Comparison of ENCODE assay signal across 8 cellular contexts in genomic region chr18:24600076-24600654, GRCh38.
DNase-seq lines count a peak whose midpoint lies in the region; ATAC-seq, FAIRE-seq and TF ChIP-seq lines count a peak whose summit lies in the region.

No MANE protein-coding gene starts in this region.

- BruUV-seq in K562 (replicated peaks; lab: Mats Ljungman, UMichigan): no TSS peak

- POLR2A ChIA-PET in K562 (lab: Yijun Ruan, JAX): interaction anchor here (0.6 kb wide), 1 partner anchor 148 kb away, joined by 3 read pairs; no protein-coding TSS in a partner anchor

- in situ Hi-C loops in K562 (cut with MboI): no loop called here

- 0% methylated on average over 6 of the region's 6 CpGs for WGBS in K562 (ENCODE audit: insufficient coverage, low coverage, missing lambda C conversion rate)

- no peak overlapping the region for H3K9ac ChIP-seq in K562 (ENCODE audit: insufficient read depth in 1 of 2, low read depth in 2 of 2, low read length in 2 of 2)

- H3K4me3 ChIP-seq in K562: no peak overlapping the region

- no peak overlapping the region for H2AFZ ChIP-seq in K562 (ENCODE audit: low read depth, low read length)

- H3K36me3 ChIP-seq in K562 (ENCODE audit: control insufficient read depth, insufficient read depth, low read length): no peaks in the 10 kb centered on the region

- no peak overlapping the region for H3K4me2 ChIP-seq in K562 (ENCODE audit: insufficient read depth, low read length)

- H3K4me1 Mint-ChIP-seq in stimulated activated effector memory CD8-positive, alpha-beta T cell treated with anti-CD3 and anti-CD28 coated beads, Interleukin-12 subunit alpha, Interleukin-12 subunit beta, amount 100 ng/mL, for 72 hours: no peaks in the 10 kb centered on the region

- H3K4me1 ChIP-seq in K562 (replicated peaks in 1 of 2; ENCODE audit: control insufficient read depth in 2 of 2, insufficient read depth in 2 of 2, low read length in 2 of 2): no peaks in the 10 kb centered on the region

- peak; percentile 55 to 68 for TF ChIP-seq RAD21 in K562 (CRISPR knock-in tag; conservative IDR thresholded peaks at IDR 0.05 in 1 of 2, IDR thresholded peaks at IDR 0.05 in 1 of 2)

- no peak for TF ChIP-seq POLR2A in K562 (conservative IDR thresholded peaks at IDR 0.05)

- FAIRE-seq in K562 (lab: Jason Lieb, UNC): peak; percentile 67

- no peaks in the 10 kb centered on the region for H4K20me1 ChIP-seq in K562 (replicated peaks; ENCODE audit: control insufficient read depth, insufficient read depth, low read length)

- ATAC-seq in GM18868 (IDR thresholded peaks at IDR 0.05; ENCODE audit: unreplicated experiment): peak; percentile 41
- peak; percentile 72 for ATAC-seq in K562
- no peak for ATAC-seq in GM19467 (IDR thresholded peaks at IDR 0.05; ENCODE audit: unreplicated experiment)
- ATAC-seq in stimulated activated effector memory CD8-positive, alpha-beta T cell treated with anti-CD3 and anti-CD28 coated beads, Interleukin-12 subunit alpha, Interleukin-12 subunit beta, amount 100 ng/mL, for 72 hours: no peak

- H3K27ac Mint-ChIP-seq in stimulated activated effector memory CD8-positive, alpha-beta T cell treated with anti-CD3 and anti-CD28 coated beads, Interleukin-12 subunit alpha, Interleukin-12 subunit beta, amount 100 ng/mL, for 72 hours: no peak overlapping the region

- no peaks in the 10 kb centered on the region for H3K9me3 ChIP-seq in K562 (replicated peaks; ENCODE audit: control insufficient read depth, insufficient read depth, low read depth, low read length)

- no peak for TF ChIP-seq EP300 in K562 (IDR thresholded peaks at IDR 0.05; ENCODE audit: low read length)

- H3K9me1 ChIP-seq in K562 (ENCODE audit: control insufficient read depth, insufficient read depth, low read length): no peaks in the 10 kb centered on the region

- H3K27ac ChIP-seq in K562 (ENCODE audit: extremely low read depth, low read depth, low read length): no peak overlapping the region

- peak in 2 of 3 experiments; percentile 46 to 52; a peak in 3 of 6 replicates for TF ChIP-seq CTCF in K562 (IDR thresholded peaks at IDR 0.05 in 2 of 3, conservative IDR thresholded peaks at IDR 0.05 in 1 of 3; ENCODE audit: insufficient read depth in 2 of 3, low read depth in 1 of 3, low read length in 3 of 3)

- no peaks in the 10 kb centered on the region for H3K9me3 Mint-ChIP-seq in stimulated activated effector memory CD8-positive, alpha-beta T cell treated with anti-CD3 and anti-CD28 coated beads, Interleukin-12 subunit alpha, Interleukin-12 subunit beta, amount 100 ng/mL, for 72 hours

- intact Hi-C loops in K562 (cut with micrococcal nuclease): loop anchor here (1.0 to 10.0 kb wide), 4 partner anchors 55 to 1232 kb away; no protein-coding TSS in a partner anchor

- H3K79me2 ChIP-seq in K562 (ENCODE audit: control insufficient read depth, insufficient read depth, low read length): no peaks in the 10 kb centered on the region

- no peaks in the 10 kb centered on the region for H3K36me3 Mint-ChIP-seq in stimulated activated effector memory CD8-positive, alpha-beta T cell treated with anti-CD3 and anti-CD28 coated beads, Interleukin-12 subunit alpha, Interleukin-12 subunit beta, amount 100 ng/mL, for 72 hours

- DNase-seq in Ammon's horn (ENCODE audit: low spot score): peak; percentile 76
- DNase-seq in NCI-H2196 (lab: John Stamatoyannopoulos, UW; ENCODE audit: unreplicated experiment): peak; percentile 13
- peak; percentile 28 to 50 (median 33) for DNase-seq in K562 (ENCODE audit: extremely low read depth in 1 of 4, low spot score in 3 of 4)
- peak; percentile 57 for DNase-seq in kidney tubule cell (ENCODE audit: low spot score)
- no peak for DNase-seq in activated CD8-positive, alpha-beta memory T cell treated with anti-CD3 and anti-CD28 coated beads for 24 hours
- no peak for DNase-seq in stimulated activated effector memory CD8-positive, alpha-beta T cell treated with anti-CD3 and anti-CD28 coated beads, Interleukin-12 subunit alpha, Interleukin-12 subunit beta, amount 100 ng/mL, for 72 hours (ENCODE audit: low spot score in 2 of 2)

- CTCF ChIA-PET in K562 (lab: Yijun Ruan, JAX; ENCODE audit: low intra/inter-chr PET ratio): interaction anchor here (2.5 kb wide), 1 partner anchor 126 kb away, joined by 17 read pairs; no protein-coding TSS in a partner anchor

- H3K27me3 ChIP-seq in K562 (ENCODE audit: control insufficient read depth in 2 of 2, insufficient read depth in 2 of 2, low read length in 2 of 2): no peaks in the 10 kb centered on the region

- H3K4me3 Mint-ChIP-seq in stimulated activated effector memory CD8-positive, alpha-beta T cell treated with anti-CD3 and anti-CD28 coated beads, Interleukin-12 subunit alpha, Interleukin-12 subunit beta, amount 100 ng/mL, for 72 hours: no peak overlapping the region

TF ChIP-seq in K562, 482 proteins besides CTCF, POLR2A, EP300 and RAD21:
- peak; percentile 52; the same call in 1 of the 2 replicates for TF ChIP-seq C11orf30 (IDR thresholded peaks at IDR 0.05; ENCODE audit: low read depth)
- 0 out of 2 replicates have a peak, but pooled peaks have one; percentile 18 for TF ChIP-seq SMC3 (conservative IDR thresholded peaks at IDR 0.05; ENCODE audit: insufficient read depth, low read depth, low read length)
- no peak for TF ChIP-seq RHOXF2B (CRISPR knock-in tag; conservative IDR thresholded peaks at IDR 0.05)
- TF ChIP-seq ZNF316 (IDR thresholded peaks at IDR 0.05): peak; percentile 45; the same call in 1 of the 2 replicates

Comparison
In these comparisons a context has a peak if more than half of its experiments do, and no peak if none do; other contexts are left out.
1. DNase-seq: peak in Ammon's horn (single experiment), NCI-H2196 (single experiment), K562 (4 of 4) and kidney tubule cell (single experiment); none in activated CD8-positive, alpha-beta memory T cell treated with anti-CD3 and anti-CD28 coated beads for 24 hours (single experiment) and stimulated activated effector memory CD8-positive, alpha-beta T cell treated with anti-CD3 and anti-CD28 coated beads, Interleukin-12 subunit alpha, Interleukin-12 subunit beta, amount 100 ng/mL, for 72 hours (0 of 2).
2. ATAC-seq: peak in GM18868 (single experiment) and K562 (single experiment); none in GM19467 (single experiment) and stimulated activated effector memory CD8-positive, alpha-beta T cell treated with anti-CD3 and anti-CD28 coated beads, Interleukin-12 subunit alpha, Interleukin-12 subunit beta, amount 100 ng/mL, for 72 hours (single experiment).